Comparison of ENCODE assay signal across 15 cellular contexts in genomic region chr11:68778205-68778604, GRCh38. TPM values are rescaled to one million over a fixed set of nuclear protein-coding genes. Genes with fewer than 3 reads are reported as not detected.
DNase-seq lines count a peak whose midpoint lies in the region; ATAC-seq lines count a peak whose summit lies in the region.
"Had no signal": no experiment of that assay in that cellular context is flagged by ENCODE, and none has a peak within 500 bp of the region (broad histone marks: within the 10 kb centered on the region; RNA-seq: fewer than 3 reads in every experiment).

No MANE protein-coding gene starts in this region.

- ATAC-seq in Right ventricle myocardium superior (ENCODE audit: poor library complexity) (peak; percentile 48), left ventricle myocardium superior (peak; percentile 63)
- ATAC-seq: HCT116 had no signal

- intact Hi-C loops in Right ventricle myocardium superior (cut with DNase I) = no loop called here
- intact Hi-C loops in cardiac septum (cut with DNase I) = no loop called here
- intact Hi-C loops in left ventricle myocardium superior (cut with micrococcal nuclease) = no loop called here
- intact Hi-C loops in posterior vena cava (cut with DNase I) = no loop called here

- no peak for DNase-seq in Right ventricle myocardium superior
- DNase-seq in cardiac septum (ENCODE audit: low spot score) = no peak
- no peak for DNase-seq in left ventricle myocardium superior
- DNase-seq in posterior vena cava (ENCODE audit: low spot score) = peak; percentile 54
- no peak for DNase-seq in GF-D8 (lab: John Stamatoyannopoulos, UW)
- DNase-seq in 8988T = no peak
- DNase-seq in NCI-H1048 (lab: John Stamatoyannopoulos, UW) = no peak
- DNase-seq: C1 segment of cervical spinal cord; Calu3; CD4-positive, alpha-beta T cell; DMS 273 treated with DMSO at 0.1 percent for 48 hours; GM23248; IMR-90 had no signal

RNA-seq across cellular contexts. Expression of gene TESMIN, which starts 26.9 kb away (rescaled TPM):
- 0.46 TPM for total RNA-seq in Right ventricle myocardium superior
- total RNA-seq in cardiac septum = 0.46 TPM
- 0.32 TPM for total RNA-seq in left ventricle myocardium superior
- total RNA-seq in posterior vena cava = under 1 TPM; 0.62 to 0.93 TPM
- total RNA-seq: A172, GM23248 had no signal
